ENCODE assay signal across 10 cellular contexts in genomic region chr10:131979336-131979735, GRCh38. TPM values are rescaled to one million over a fixed set of nuclear protein-coding genes. Genes with fewer than 3 reads are reported as not detected.
DNase-seq lines count a peak whose midpoint lies in the region; ATAC-seq and TF ChIP-seq lines count a peak whose summit lies in the region.
"Had no signal": no experiment of that assay in that cellular context is flagged by ENCODE, and none has a peak within 500 bp of the region (broad histone marks: within the 10 kb centered on the region; RNA-seq: fewer than 3 reads in every experiment).

No MANE protein-coding gene starts in this region.

- TF ChIP-seq CTCF in thyroid gland (IDR thresholded peaks at IDR 0.05), result no peak

- H3K4me3 ChIP-seq in iPS-15b (ENCODE audit: low read depth, low read length), result peak overlapping the region; percentile 37
- H3K4me3 ChIP-seq in thyroid gland (replicated peaks in 1 of 3), result no peak overlapping the region

- no peak for ATAC-seq in activated naive CD4-positive, alpha-beta T cell treated with anti-CD3 and anti-CD28 coated beads, Interleukin-2, amount 50 U/mL, for 72 hours
- ATAC-seq in stimulated activated effector memory CD8-positive, alpha-beta T cell treated with anti-CD3 and anti-CD28 coated beads, Interleukin-12 subunit alpha, Interleukin-12 subunit beta, amount 100 ng/mL, for 72 hours, result no peak
- no peak for ATAC-seq in GM21515 (IDR thresholded peaks at IDR 0.05; ENCODE audit: unreplicated experiment)

- peaks cover 41% of the 10 kb centered on the region for H3K36me3 Mint-ChIP-seq in T-helper 2 cell treated with Interferon-gamma antibody and Interleukin-4, amounts not matched to agents 5 μg/mL and 100 μg/mL, for 36 hours (ENCODE audit: low read depth)
- peaks cover 0 to 61% of the 10 kb centered on the region in 2 donors for H3K36me3 Mint-ChIP-seq in activated naive CD4-positive, alpha-beta T cell treated with anti-CD3 and anti-CD28 coated beads, Interleukin-2, amount 50 U/mL, for 72 hours
- H3K36me3 Mint-ChIP-seq in stimulated activated effector memory CD8-positive, alpha-beta T cell treated with anti-CD3 and anti-CD28 coated beads, Interleukin-12 subunit alpha, Interleukin-12 subunit beta, amount 100 ng/mL, for 72 hours, result peaks cover 86% of the 10 kb centered on the region

- no peaks in the 10 kb centered on the region for H3K9me3 Mint-ChIP-seq in T-helper 2 cell treated with Interferon-gamma antibody and Interleukin-4, amounts not matched to agents 5 μg/mL and 100 μg/mL, for 36 hours
- no peaks in the 10 kb centered on the region for H3K9me3 Mint-ChIP-seq in activated naive CD4-positive, alpha-beta T cell treated with anti-CD3 and anti-CD28 coated beads, Interleukin-2, amount 50 U/mL, for 72 hours
- no peaks in the 10 kb centered on the region for H3K9me3 Mint-ChIP-seq in stimulated activated effector memory CD8-positive, alpha-beta T cell treated with anti-CD3 and anti-CD28 coated beads, Interleukin-12 subunit alpha, Interleukin-12 subunit beta, amount 100 ng/mL, for 72 hours

- H3K9ac ChIP-seq in iPS-15b (ENCODE audit: low read depth, low read length), result peak overlapping the region; percentile 9

- H3K27ac Mint-ChIP-seq in T-helper 2 cell treated with Interferon-gamma antibody and Interleukin-4, amounts not matched to agents 5 μg/mL and 100 μg/mL, for 36 hours, result peak overlapping the region; percentile 86
- peak overlapping the region; percentile 56 to 88 for H3K27ac Mint-ChIP-seq in activated naive CD4-positive, alpha-beta T cell treated with anti-CD3 and anti-CD28 coated beads, Interleukin-2, amount 50 U/mL, for 72 hours
- H3K27ac Mint-ChIP-seq in stimulated activated effector memory CD8-positive, alpha-beta T cell treated with anti-CD3 and anti-CD28 coated beads, Interleukin-12 subunit alpha, Interleukin-12 subunit beta, amount 100 ng/mL, for 72 hours, result peak overlapping the region; percentile 79

- no peak overlapping the region for H3K27ac ChIP-seq in thyroid gland
- H3K27ac ChIP-seq: HL-60 had no signal

- DNase-seq in T-helper 2 cell treated with Interferon-gamma antibody and Interleukin-4, amounts not matched to agents 5 μg/mL and 100 μg/mL, for 36 hours (ENCODE audit: low spot score), result no peak
- DNase-seq in T-helper 2 cell, result no peak
- DNase-seq in activated naive CD4-positive, alpha-beta T cell treated with anti-CD3 and anti-CD28 coated beads, Interleukin-2, amount 50 U/mL, for 72 hours (ENCODE audit: low spot score in 2 of 2), result no peak
- no peak for DNase-seq in stimulated activated effector memory CD8-positive, alpha-beta T cell treated with anti-CD3 and anti-CD28 coated beads, Interleukin-12 subunit alpha, Interleukin-12 subunit beta, amount 100 ng/mL, for 72 hours (ENCODE audit: low spot score in 2 of 2)
- DNase-seq in DMS153 (lab: John Stamatoyannopoulos, UW), result no peak
- no peak for DNase-seq in thyroid gland
- DNase-seq: activated gamma-delta T cell had no signal

- peaks cover 57% of the 10 kb centered on the region for H3K4me1 Mint-ChIP-seq in T-helper 2 cell treated with Interferon-gamma antibody and Interleukin-4, amounts not matched to agents 5 μg/mL and 100 μg/mL, for 36 hours (ENCODE audit: low read depth)
- peaks cover 59% of the 10 kb centered on the region for H3K4me1 Mint-ChIP-seq in stimulated activated effector memory CD8-positive, alpha-beta T cell treated with anti-CD3 and anti-CD28 coated beads, Interleukin-12 subunit alpha, Interleukin-12 subunit beta, amount 100 ng/mL, for 72 hours

- whole genome bisulfite sequencing in thyroid gland, 2 donors, result 79 to 87% methylated on average over 7 of the region's 7 CpGs

- peaks cover 3% of the 10 kb centered on the region for H3K27me3 Mint-ChIP-seq in T-helper 2 cell treated with Interferon-gamma antibody and Interleukin-4, amounts not matched to agents 5 μg/mL and 100 μg/mL, for 36 hours (ENCODE audit: low read depth)

- no peaks in the 10 kb centered on the region for H3K36me3 ChIP-seq in iPS-15b (ENCODE audit: control insufficient read depth, insufficient read depth, low read length)
- H3K36me3 ChIP-seq in thyroid gland, result no peaks in the 10 kb centered on the region

- H3K9me3 ChIP-seq in iPS-15b (ENCODE audit: control insufficient read depth, insufficient read depth, low read length) (no peaks in the 10 kb centered on the region), thyroid gland (no peaks in the 10 kb centered on the region)

- no peak for TF ChIP-seq POLR2A in thyroid gland (IDR thresholded peaks at IDR 0.05)

- intact Hi-C loops in thyroid gland (cut with DNase I), result no loop called here

- peak overlapping the region; percentile 93 for H3K4me3 Mint-ChIP-seq in T-helper 2 cell treated with Interferon-gamma antibody and Interleukin-4, amounts not matched to agents 5 μg/mL and 100 μg/mL, for 36 hours
- H3K4me3 Mint-ChIP-seq in stimulated activated effector memory CD8-positive, alpha-beta T cell treated with anti-CD3 and anti-CD28 coated beads, Interleukin-12 subunit alpha, Interleukin-12 subunit beta, amount 100 ng/mL, for 72 hours, result peak overlapping the region; percentile 74

- H3K4me1 ChIP-seq in iPS-15b (ENCODE audit: control insufficient read depth, insufficient read depth, low read length) (peaks cover 20% of the 10 kb centered on the region), thyroid gland (peaks cover 14 to 23% of the 10 kb centered on the region in 2 donors)

- peaks cover 18% of the 10 kb centered on the region for H3K27me3 ChIP-seq in iPS-15b (ENCODE audit: control insufficient read depth, insufficient read depth, low read length)
- no peaks in the 10 kb centered on the region for H3K27me3 ChIP-seq in thyroid gland

RNA-seq across cellular contexts. Expression of gene BNIP3, which starts 2.4 kb away (rescaled TPM):
- 100 to 1,000 TPM in 1 of 2 donors, 10 to 100 TPM in 1; 21.4 to 182 TPM for total RNA-seq in activated naive CD4-positive, alpha-beta T cell treated with anti-CD3 and anti-CD28 coated beads, Interleukin-2, amount 50 U/mL, for 72 hours
- 100 to 1,000 TPM in 2 of 4 donors, 10 to 100 TPM in 2; 54.4 to 124 (median 90.2) TPM for total RNA-seq in thyroid gland
